14 cellular contexts compared by ENCODE assay signal in genomic region chr10:37712489-37713131, GRCh38.
DNase-seq lines count a peak whose midpoint lies in the region; ATAC-seq and TF ChIP-seq lines count a peak whose summit lies in the region.
"Had no signal": no experiment of that assay in that cellular context is flagged by ENCODE, and none has a peak within 500 bp of the region (broad histone marks: within the 10 kb centered on the region; RNA-seq: fewer than 3 reads in every experiment).

No MANE protein-coding gene starts in this region.

- ATAC-seq in heart left ventricle (peak; percentile 47 to 79 (median 72)), GM18520 (IDR thresholded peaks at IDR 0.05; ENCODE audit: unreplicated experiment) (no peak)
- ATAC-seq: A549 had no signal

- no peaks in the 10 kb centered on the region for H3K79me2 ChIP-seq in neural progenitor cell (ENCODE audit: low read depth)

- H3K27me3 ChIP-seq in SJCRH30 (no peaks in the 10 kb centered on the region), heart left ventricle (no peaks in the 10 kb centered on the region), neural progenitor cell (no peaks in the 10 kb centered on the region), testis (no peaks in the 10 kb centered on the region)

- DNase-seq in SJCRH30 (peak; percentile 49 to 52), heart left ventricle (peak in 2 of 5 donors; percentile 59 to 61), neural progenitor cell (ENCODE audit: low spot score) (peak; percentile 10), testis (peak; percentile 25), NCI-H1930 (lab: John Stamatoyannopoulos, UW) (no peak)
- no peak for DNase-seq in activated T-cell treated with anti-CD3 and anti-CD28 coated beads, Interleukin-2, amount 50 U/mL, for 24 hours
- DNase-seq: CD4-positive, alpha-beta T cell; NCI-H1105; NCI-H1694 treated with DMSO at 0.1 percent for 48 hours; NCI-H2107; NCI-H510A; NCI-H748 treated with DMSO at 0.1 percent for 48 hours had no signal

- H3K9ac ChIP-seq in neural progenitor cell: no peak overlapping the region

- H4K20me1 ChIP-seq in neural progenitor cell (ENCODE audit: low read depth): no peaks in the 10 kb centered on the region

- TF ChIP-seq CTCF in heart left ventricle (IDR thresholded peaks at IDR 0.05) (no peak), neural progenitor cell (IDR thresholded peaks at IDR 0.05) (no peak), testis (IDR thresholded peaks at IDR 0.05) (no peak)

- no peaks in the 10 kb centered on the region for H3K4me1 Mint-ChIP-seq in neural progenitor cell
- H3K4me1 Mint-ChIP-seq in activated T-cell treated with anti-CD3 and anti-CD28 coated beads, Interleukin-2, amount 50 U/mL, for 24 hours (ENCODE audit: low read depth): no peaks in the 10 kb centered on the region

- H3K4me3 ChIP-seq in SJCRH30 (no peak overlapping the region), heart left ventricle (no peak overlapping the region), neural progenitor cell (no peak overlapping the region), testis (no peak overlapping the region)
- H3K4me3 ChIP-seq: A549 had no signal

- TF ChIP-seq POLR2A in heart left ventricle (IDR thresholded peaks at IDR 0.05) (no peak), testis (IDR thresholded peaks at IDR 0.05) (no peak)

- peaks cover 38% of the 10 kb centered on the region for H3K9me3 Mint-ChIP-seq in neural progenitor cell
- H3K9me3 Mint-ChIP-seq in activated T-cell treated with anti-CD3 and anti-CD28 coated beads, Interleukin-2, amount 50 U/mL, for 24 hours: peaks cover 5% of the 10 kb centered on the region

- WGBS in heart left ventricle, 4 donors: 20 to 81% (median 55%) methylated on average over 1 to 4 of the region's 4 CpGs
- WGBS in testis, 2 donors: 52% methylated on average over 4 of the region's 4 CpGs; no CpG with 5 or more reads in 1 of the 2 donors

- H3K27ac Mint-ChIP-seq in neural progenitor cell: no peak overlapping the region
- H3K27ac Mint-ChIP-seq in activated T-cell treated with anti-CD3 and anti-CD28 coated beads, Interleukin-2, amount 50 U/mL, for 24 hours: no peak overlapping the region
- H3K27ac Mint-ChIP-seq: CD4-positive, alpha-beta T cell had no signal

- no peak overlapping the region for H3K4me3 Mint-ChIP-seq in neural progenitor cell
- no peak overlapping the region for H3K4me3 Mint-ChIP-seq in activated T-cell treated with anti-CD3 and anti-CD28 coated beads, Interleukin-2, amount 50 U/mL, for 24 hours
- H3K4me3 Mint-ChIP-seq: CD4-positive, alpha-beta T cell had no signal

- H3K27ac ChIP-seq in SJCRH30 (no peak overlapping the region), heart left ventricle (peak overlapping the region in 1 of 12 donors; percentile 17), neural progenitor cell (no peak overlapping the region), testis (peak overlapping the region; percentile 44 to 50)
- H3K27ac ChIP-seq: A549 had no signal

- no peaks in the 10 kb centered on the region for H3K36me3 ChIP-seq in SJCRH30
- H3K36me3 ChIP-seq in heart left ventricle: no peaks in the 10 kb centered on the region
- H3K36me3 ChIP-seq in neural progenitor cell: no peaks in the 10 kb centered on the region
- H3K36me3 ChIP-seq in testis (ENCODE audit: low read depth, missing control alignments): no peaks in the 10 kb centered on the region

- H3K4me1 ChIP-seq in SJCRH30 (no peaks in the 10 kb centered on the region; the same call in 1 of the 2 replicates), heart left ventricle (peaks cover 0 to 30% (median 18%) of the 10 kb centered on the region in 12 donors), neural progenitor cell (no peaks in the 10 kb centered on the region), testis (peaks cover 26% of the 10 kb centered on the region)
- H3K4me1 ChIP-seq: A549 had no signal

- H3K9me3 ChIP-seq in SJCRH30 (replicated peaks) (no peaks in the 10 kb centered on the region), heart left ventricle (peaks cover 0 to 3% (median 0%) of the 10 kb centered on the region in 12 donors), neural progenitor cell (ENCODE audit: low read depth) (peaks cover 11% of the 10 kb centered on the region), testis (no peaks in the 10 kb centered on the region)
- H3K9me3 ChIP-seq: A549 had no signal

- H3K27me3 Mint-ChIP-seq in neural progenitor cell (ENCODE audit: insufficient read depth, low read depth): no peaks in the 10 kb centered on the region
- no peaks in the 10 kb centered on the region for H3K27me3 Mint-ChIP-seq in activated T-cell treated with anti-CD3 and anti-CD28 coated beads, Interleukin-2, amount 50 U/mL, for 24 hours
- H3K27me3 Mint-ChIP-seq: CD4-positive, alpha-beta T cell had no signal

- H3K36me3 Mint-ChIP-seq in neural progenitor cell: no peaks in the 10 kb centered on the region
- no peaks in the 10 kb centered on the region for H3K36me3 Mint-ChIP-seq in activated T-cell treated with anti-CD3 and anti-CD28 coated beads, Interleukin-2, amount 50 U/mL, for 24 hours (ENCODE audit: low read depth)

- no peak overlapping the region for H3K4me2 ChIP-seq in neural progenitor cell
- H3K4me2 ChIP-seq: A549 had no signal

- H3F3A ChIP-seq in neural progenitor cell (ENCODE audit: low read depth): no peaks in the 10 kb centered on the region

- intact Hi-C loops in heart left ventricle (cut with DNase I) (no loop called here), testis (cut with DNase I; ENCODE audit: low total_unique reads) (no loop called here)

- no peak overlapping the region for H2AFZ ChIP-seq in neural progenitor cell (replicated peaks)

Comparison
In these comparisons a context has a peak if more than half of its experiments do, and no peak if none do; other contexts are left out.
1. DNase-seq: peak in SJCRH30 (2 of 2), neural progenitor cell (single experiment) and testis (single experiment); none in activated T-cell treated with anti-CD3 and anti-CD28 coated beads, Interleukin-2, amount 50 U/mL, for 24 hours (single experiment) and NCI-H1930 (0 of 2).
2. H3K27ac ChIP-seq: peak in testis (2 of 2); none in SJCRH30 (single experiment) and neural progenitor cell (single experiment).